8 cellular contexts compared by ENCODE assay signal in genomic region chr13:85828094-85828684, GRCh38. TPM values are rescaled to one million over a fixed set of nuclear protein-coding genes. Genes with fewer than 3 reads are reported as not detected.
DNase-seq lines count a peak whose midpoint lies in the region; ATAC-seq, FAIRE-seq and TF ChIP-seq lines count a peak whose summit lies in the region.

No MANE protein-coding gene starts in this region.

- no peak overlapping the region for H3K27ac ChIP-seq in keratinocyte (ENCODE audit: control insufficient read depth, insufficient read depth, low read length)

- H3K4me1 Mint-ChIP-seq in effector memory CD8-positive, alpha-beta T cell (ENCODE audit: low read depth in 2 of 2) = no peaks in the 10 kb centered on the region

- no peak overlapping the region for H3K4me3 Mint-ChIP-seq in effector memory CD8-positive, alpha-beta T cell

- peaks cover 2% of the 10 kb centered on the region for H3K9me3 ChIP-seq in keratinocyte (ENCODE audit: control insufficient read depth, low read depth, low read length)

- H3K4me2 ChIP-seq in keratinocyte (ENCODE audit: control insufficient read depth, extremely low read depth, insufficient read depth, low read depth, low read length) = no peak overlapping the region

- no peaks in the 10 kb centered on the region for H3K79me2 ChIP-seq in keratinocyte (ENCODE audit: control insufficient read depth, insufficient read depth, low read length)

- FAIRE-seq in TTC549 (lab: Jason Lieb, UNC) (peak; percentile 93), keratinocyte (lab: Jason Lieb, UNC) (no peak)

- no peaks in the 10 kb centered on the region for H4K20me1 ChIP-seq in keratinocyte (ENCODE audit: control insufficient read depth, extremely low read depth, insufficient read depth, low read length)

- H3K4me3 ChIP-seq in keratinocyte (ENCODE audit: control insufficient read depth in 2 of 3, extremely low read depth in 1 of 3, insufficient read depth in 2 of 3, low read depth in 1 of 3, low read length in 3 of 3) = no peak overlapping the region

- dilution Hi-C loops in keratinocyte (cut with MboI; ENCODE audit: extremely low pct_ligation_motif_present, low sequenced_read_pairs) = no loop called here

- H3K27ac Mint-ChIP-seq in effector memory CD8-positive, alpha-beta T cell = no peak overlapping the region

- H3K9me3 Mint-ChIP-seq in effector memory CD8-positive, alpha-beta T cell = no peaks in the 10 kb centered on the region

- no peaks in the 10 kb centered on the region for H3K27me3 ChIP-seq in keratinocyte (ENCODE audit: control insufficient read depth, extremely low read depth, insufficient read depth, low read length)

- DNase-seq in NCI-H2171 treated with DMSO at 0.1 percent for 48 hours (lab: John Stamatoyannopoulos, UW) (peak; percentile 17), NCI-H2171 (lab: John Stamatoyannopoulos, UW) (no peak), keratinocyte (ENCODE audit: low read depth, low spot score) (no peak), GM19240 (ENCODE audit: insufficient read length, low spot score) (no peak), mucosa of gallbladder (ENCODE audit: low spot score) (no peak)
- DNase-seq in effector memory CD8-positive, alpha-beta T cell = no peak

- TF ChIP-seq CTCF in keratinocyte (optimal IDR thresholded peaks at IDR 0.05 in 1 of 3, IDR thresholded peaks at IDR 0.05 in 1 of 3, conservative IDR thresholded peaks at IDR 0.05 in 1 of 3; ENCODE audit: extremely low read depth in 1 of 3, insufficient read depth in 2 of 3, low read length in 3 of 3) = peak in 2 of 3 experiments; percentile 20 to 42

- H3K36me3 Mint-ChIP-seq in effector memory CD8-positive, alpha-beta T cell (ENCODE audit: insufficient read depth) = no peaks in the 10 kb centered on the region

- no peak overlapping the region for H2AFZ ChIP-seq in keratinocyte (ENCODE audit: control insufficient read depth, low read length)

- peaks cover 8% of the 10 kb centered on the region for H3K4me1 ChIP-seq in keratinocyte (ENCODE audit: control insufficient read depth, extremely low read depth, insufficient read depth, low read length)

- peak; percentile 55 for ATAC-seq in HG03139 (IDR thresholded peaks at IDR 0.05; ENCODE audit: unreplicated experiment)
- ATAC-seq in effector memory CD8-positive, alpha-beta T cell (replicated peaks) = no peak

- no peaks in the 10 kb centered on the region for H3K9me1 ChIP-seq in keratinocyte (ENCODE audit: control insufficient read depth, extremely low read depth, insufficient read depth, low read length)

- no peaks in the 10 kb centered on the region for H3K27me3 Mint-ChIP-seq in effector memory CD8-positive, alpha-beta T cell

- H3K9ac ChIP-seq in keratinocyte (ENCODE audit: control insufficient read depth, extremely low read depth, insufficient read depth, low read length) = no peak overlapping the region

- no peaks in the 10 kb centered on the region for H3K36me3 ChIP-seq in keratinocyte (ENCODE audit: control insufficient read depth in 2 of 2, extremely low read depth in 1 of 2, insufficient read depth in 2 of 2, low read length in 2 of 2)

RNA-seq across cellular contexts. Expression of gene SLITRK6, which starts 29.0 kb away (rescaled TPM):
- polyA plus RNA-seq in keratinocyte = 7.8 to 12.3 TPM (median 8.4 TPM) in 3 replicates
- polyA plus RNA-seq in keratinocyte (2011; ENCODE audit: low read depth) = 0.20 TPM
- polyA plus RNA-seq in keratinocyte (2011; cell fraction: cytosol; rRNA removed) = 0.99 and 2.3 TPM in 2 replicates
- polyA plus RNA-seq in keratinocyte (2011; cell fraction: nucleus; rRNA removed) = 11.4 and 14.0 TPM in 2 replicates
- 0.25 and 5.6 TPM in 2 replicates for polyA plus RNA-seq in keratinocyte (2012; ENCODE audit: low replicate concordance)
- 1.2 to 9.9 TPM (median 6.5 TPM) in 3 replicates for polyA minus RNA-seq in keratinocyte
- 2.3 TPM for polyA minus RNA-seq in keratinocyte (2011; cell fraction: cytosol; rRNA and poly(A)+ RNA removed)
- polyA minus RNA-seq in keratinocyte (2011; cell fraction: nucleus; rRNA and poly(A)+ RNA removed) = 8.4 and 16.2 TPM in 2 replicates
- 3.8 TPM for total RNA-seq in mucosa of gallbladder
